ENCODE assay signal across 8 cellular contexts in the genomic region with DNA sequence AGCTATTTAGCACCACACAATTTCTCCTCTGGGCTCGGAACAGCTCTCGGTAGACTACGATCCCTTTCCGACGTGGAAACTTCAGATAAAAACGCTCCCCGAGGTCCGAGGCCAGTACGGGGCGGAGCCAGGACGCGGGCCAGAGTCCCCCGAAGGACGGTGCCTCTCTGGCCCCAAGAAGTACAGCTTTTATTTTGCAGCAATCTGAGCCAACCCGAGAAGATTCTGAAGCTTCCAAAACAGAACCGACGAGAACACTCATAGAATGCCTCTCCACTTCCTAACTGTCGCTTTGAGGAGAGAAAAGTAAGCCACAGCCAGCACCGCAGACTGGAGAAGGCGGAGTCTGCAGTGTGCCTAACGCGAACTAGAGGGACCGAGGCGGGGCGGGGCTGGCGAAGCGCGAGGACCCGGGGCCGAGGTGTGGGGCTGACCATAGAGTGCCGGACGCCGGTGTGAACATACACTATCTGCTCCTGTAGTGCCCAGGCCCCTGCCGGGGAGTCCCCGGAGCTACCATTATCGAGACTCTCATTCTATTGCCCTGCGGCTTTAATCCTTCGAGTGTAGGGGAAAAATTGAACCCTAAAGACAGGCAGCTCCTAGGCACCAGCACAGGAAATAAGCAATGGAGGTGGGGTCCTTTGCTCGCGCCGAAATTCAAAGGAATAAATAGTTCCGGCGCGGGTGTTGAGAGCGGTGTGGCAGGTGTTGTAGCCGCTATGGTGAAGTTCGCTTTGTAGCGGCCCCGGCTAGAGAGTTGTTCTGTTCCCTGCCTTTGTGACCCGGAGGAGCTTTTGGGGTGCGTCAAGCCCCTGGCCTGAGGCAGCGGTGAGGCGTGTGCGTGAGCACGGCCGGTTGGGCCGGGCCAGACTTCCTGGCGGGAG. TPM values are rescaled to one million over a fixed set of nuclear protein-coding genes. Genes with fewer than 3 reads are reported as not detected.
A peak's percentile ranks its signal among the peaks of the same experiment; 100 is the strongest.
DNase-seq lines count a peak whose midpoint lies in the region; ATAC-seq and TF ChIP-seq lines count a peak whose summit lies in the region.

A gene (plus strand): TSS at position 663 of the 887 bp plus-strand sequence. CDS start 1,076 bp downstream, outside the sequence.

- H3K27ac ChIP-seq in PC-3 (ENCODE audit: low read length) (peak within 1 kb of the TSS; percentile 87), mucosa of rectum (ENCODE audit: low read depth in 2 of 2, low read length in 2 of 2) (peak within 1 kb of the TSS; percentile 91 to 96)

- no peak for TF ChIP-seq CTCF in PC-3 (conservative IDR thresholded peaks at IDR 0.05; ENCODE audit: low read depth, low read length)

- DNase-seq in DMS114 treated with DMSO at 0.1 percent for 48 hours (lab: John Stamatoyannopoulos, UW; ENCODE audit: unreplicated experiment) (peak; percentile 82), PC-3 (peak; percentile 78), erythroblast (lab: John Stamatoyannopoulos, UW) (peak; percentile 94 to 96)
- DNase-seq in activated T-cell treated with anti-CD3 and anti-CD28 coated beads, Interleukin-2, amount 50 U/mL, for 1 hour, result peak; percentile 95
- DNase-seq in stimulated activated CD8-positive, alpha-beta memory T cell treated with anti-CD3 and anti-CD28 coated beads, Interleukin-4, amount 100 ng/mL, for 48 hours, result peak; percentile 94

- peaks cover 39% of the 10 kb centered on the region for H3K79me2 ChIP-seq in PC-3 (ENCODE audit: low read length)

- no peaks in the 10 kb centered on the region for H3K9me2 ChIP-seq in PC-3 (replicated peaks; ENCODE audit: low read length)

- peak within 1 kb of the TSS; percentile 85 for H3K4me2 ChIP-seq in PC-3 (ENCODE audit: low read length)

- peak; percentile 94 for TF ChIP-seq POLR2A in erythroblast (IDR thresholded peaks at IDR 0.05; ENCODE audit: low read length)

- no peak for TF ChIP-seq EP300 in Ishikawa (IDR thresholded peaks at IDR 0.05; ENCODE audit: borderline replicate concordance)

- H3F3A ChIP-seq in PC-3 (ENCODE audit: low read length, unreplicated experiment), result no peaks in the 10 kb centered on the region

- no peaks in the 10 kb centered on the region for H4K20me1 ChIP-seq in PC-3 (ENCODE audit: low read length)

- H3K9ac ChIP-seq in PC-3 (ENCODE audit: low read length) (peak within 1 kb of the TSS; percentile 98), mucosa of rectum (ENCODE audit: low read depth in 1 of 2, low read length in 2 of 2) (peak within 1 kb of the TSS; percentile 81 to 88)

- CTCF ChIA-PET in PC-3 (lab: Charles Lee), result no interaction called here

- ATAC-seq in GM21576 (IDR thresholded peaks at IDR 0.05; ENCODE audit: unreplicated experiment) (peak; percentile 88), PC-3 (peak; percentile 84)

- H3K36me3 ChIP-seq in PC-3 (ENCODE audit: low read depth, low read length) (no peaks in the 10 kb centered on the region), mucosa of rectum (ENCODE audit: control insufficient read depth in 2 of 2, insufficient read depth in 2 of 2, low read length in 2 of 2) (no peaks in the 10 kb centered on the region)

- H2AFZ ChIP-seq in PC-3 (ENCODE audit: low read length), result peak within 1 kb of the TSS; percentile 99

- H3K4me1 ChIP-seq in PC-3 (ENCODE audit: insufficient read depth, low read length) (peaks cover 30% of the 10 kb centered on the region), mucosa of rectum (ENCODE audit: control insufficient read depth in 2 of 2, insufficient read depth in 2 of 2, low read length in 2 of 2) (peaks cover 12 to 20% of the 10 kb centered on the region in 2 donors)

- no peaks in the 10 kb centered on the region for H3K27me3 ChIP-seq in PC-3 (ENCODE audit: low read length)
- H3K27me3 ChIP-seq in mucosa of rectum (ENCODE audit: control insufficient read depth in 2 of 2, insufficient read depth in 2 of 2, low read length in 2 of 2), result no peaks in the 10 kb centered on the region

- intact Hi-C loops in PC-3 (cut with micrococcal nuclease), result loop anchor here (1.0 to 10.0 kb wide), 5 partner anchors 19 to 648 kb away; no protein-coding TSS in a partner anchor

- H3K9me3 ChIP-seq in PC-3 (ENCODE audit: low read length) (no peaks in the 10 kb centered on the region), mucosa of rectum (ENCODE audit: control insufficient read depth in 2 of 2, low read length in 2 of 2) (no peaks in the 10 kb centered on the region)

- POLR2A ChIA-PET in PC-3 (lab: Charles Lee; ENCODE audit: unreplicated experiment), result interaction anchor here (0.5 to 0.6 kb wide), 3 partner anchors 332 to 678 kb away, joined by 3 to 8 read pairs (median 7); no protein-coding TSS in a partner anchor

- H3K4me3 ChIP-seq in PC-3 (ENCODE audit: low read length) (peak within 1 kb of the TSS; percentile 98), mucosa of rectum (ENCODE audit: low read length in 2 of 2) (peak within 1 kb of the TSS; percentile 69 to 92)

- TF ChIP-seq RAD21 in Ishikawa (IDR thresholded peaks at IDR 0.05; ENCODE audit: low read depth), result no peak

- BruUV-seq in PC-3 (replicated peaks; lab: Mats Ljungman, UMichigan), result no TSS peak

TF ChIP-seq in Ishikawa, 13 proteins besides CTCF, POLR2A, EP300 and RAD21:
- TF ChIP-seq FOXM1 (IDR thresholded peaks at IDR 0.05; ENCODE audit: borderline replicate concordance, low read depth) (0 out of 2 replicates have a peak, but pooled peaks have one; percentile 27), YY1 (IDR thresholded peaks at IDR 0.05; ENCODE audit: low read depth) (peak; percentile 63), CREB1 (IDR thresholded peaks at IDR 0.05; ENCODE audit: low read depth) (no peak), TEAD4 (IDR thresholded peaks at IDR 0.05) (no peak), TAF1 (IDR thresholded peaks at IDR 0.05; ENCODE audit: low read depth) (peak; percentile 85), TCF12 (IDR thresholded peaks at IDR 0.05; ENCODE audit: low read depth) (peak; percentile 8; the same call in 1 of the 2 replicates), ZBTB7A (IDR thresholded peaks at IDR 0.05; ENCODE audit: low read depth) (no peak)
- TF ChIP-seq, protein P1, sequence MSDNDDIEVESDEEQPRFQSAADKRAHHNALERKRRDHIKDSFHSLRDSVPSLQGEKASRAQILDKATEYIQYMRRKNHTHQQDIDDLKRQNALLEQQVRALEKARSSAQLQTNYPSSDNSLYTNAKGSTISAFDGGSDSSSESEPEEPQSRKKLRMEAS (IDR thresholded peaks at IDR 0.05), result peak; percentile 57

RNA-seq across cellular contexts. Expression of the gene that starts here (rescaled TPM):
- 19.2 and 20.7 TPM in 2 replicates for total RNA-seq in PC-3 (2014; rRNA removed)

Comparison
In these comparisons a context has a peak if more than half of its experiments do, and no peak if none do; other contexts are left out.
1. Peak in every context shown above with its lines: DNase-seq, ATAC-seq, H3K4me3 ChIP-seq and H3K27ac ChIP-seq.